Comparison of ENCODE assay signal across 1 cellular context in genomic region chr16:27383511-27384243, GRCh38.
TF ChIP-seq lines count a peak whose summit lies in the region.

No MANE protein-coding gene starts in this region.

TF ChIP-seq in HepG2, 621 proteins besides CTCF, POLR2A, EP300 and RAD21:
- TF ChIP-seq TFDP2 (CRISPR knock-in tag; IDR thresholded peaks at IDR 0.05) (no peak), ZNF598 (CRISPR knock-in tag; IDR thresholded peaks at IDR 0.05; ENCODE audit: borderline replicate concordance) (no peak), MIXL1 (CRISPR knock-in tag; IDR thresholded peaks at IDR 0.05) (no peak), ZNF660 (CRISPR knock-in tag; IDR thresholded peaks at IDR 0.05; ENCODE audit: borderline replicate concordance, low read depth) (no peak), IRF1 (CRISPR knock-in tag; IDR thresholded peaks at IDR 0.05; ENCODE audit: low read depth) (no peak), KAT8 (CRISPR knock-in tag; IDR thresholded peaks at IDR 0.05) (no peak)
TF ChIP-seq in HepG2: peak in this region for 0.
